Comparison of ENCODE assay signal across 1 cellular context in genomic region chr19:38839816-38840582, GRCh38.
TF ChIP-seq lines count a peak whose summit lies in the region.

No MANE protein-coding gene starts in this region.

TF ChIP-seq in GM12878, 131 proteins besides CTCF, POLR2A, EP300 and RAD21:
- TF ChIP-seq ZNF592 (IDR thresholded peaks at IDR 0.05) (no peak), SP1 (IDR thresholded peaks at IDR 0.05; ENCODE audit: low read depth, low read length) (no peak), ZNF622 (IDR thresholded peaks at IDR 0.05) (no peak), NFYA (IDR thresholded peaks at IDR 0.05; ENCODE audit: borderline replicate concordance, low read depth, low read length) (no peak), MEF2B (IDR thresholded peaks at IDR 0.05; ENCODE audit: partially characterized antibody, poor library complexity, severe bottlenecking) (no peak), SKIL (IDR thresholded peaks at IDR 0.05; ENCODE audit: low read depth, poor library complexity, severe bottlenecking) (no peak), ZNF207 (IDR thresholded peaks at IDR 0.05; ENCODE audit: borderline replicate concordance) (no peak), ZNF217 (IDR thresholded peaks at IDR 0.05) (no peak), JUNB (IDR thresholded peaks at IDR 0.05) (no peak), NRF1 (conservative IDR thresholded peaks at IDR 0.05; ENCODE audit: low read depth, low read length) (no peak), CHD4 (IDR thresholded peaks at IDR 0.05) (no peak), POLR2AphosphoS5 (IDR thresholded peaks at IDR 0.05; ENCODE audit: low read length) (no peak; the same call in 1 of the 2 replicates), POLR2AphosphoS2 (IDR thresholded peaks at IDR 0.05; ENCODE audit: low read depth, low read length) (peak; percentile 49; the same call in 1 of the 2 replicates), ZBTB33 (IDR thresholded peaks at IDR 0.05) (no peak), SMAD5 (IDR thresholded peaks at IDR 0.05; ENCODE audit: low read depth) (0 out of 2 replicates have a peak, but pooled peaks have one; percentile 10), NR2C1 (IDR thresholded peaks at IDR 0.05) (no peak), MAX (IDR thresholded peaks at IDR 0.05; ENCODE audit: low read depth, low read length) (no peak), ASH2L (IDR thresholded peaks at IDR 0.05; ENCODE audit: borderline replicate concordance, low read depth) (no peak)
